1 cellular context compared by ENCODE assay signal in the genomic region with DNA sequence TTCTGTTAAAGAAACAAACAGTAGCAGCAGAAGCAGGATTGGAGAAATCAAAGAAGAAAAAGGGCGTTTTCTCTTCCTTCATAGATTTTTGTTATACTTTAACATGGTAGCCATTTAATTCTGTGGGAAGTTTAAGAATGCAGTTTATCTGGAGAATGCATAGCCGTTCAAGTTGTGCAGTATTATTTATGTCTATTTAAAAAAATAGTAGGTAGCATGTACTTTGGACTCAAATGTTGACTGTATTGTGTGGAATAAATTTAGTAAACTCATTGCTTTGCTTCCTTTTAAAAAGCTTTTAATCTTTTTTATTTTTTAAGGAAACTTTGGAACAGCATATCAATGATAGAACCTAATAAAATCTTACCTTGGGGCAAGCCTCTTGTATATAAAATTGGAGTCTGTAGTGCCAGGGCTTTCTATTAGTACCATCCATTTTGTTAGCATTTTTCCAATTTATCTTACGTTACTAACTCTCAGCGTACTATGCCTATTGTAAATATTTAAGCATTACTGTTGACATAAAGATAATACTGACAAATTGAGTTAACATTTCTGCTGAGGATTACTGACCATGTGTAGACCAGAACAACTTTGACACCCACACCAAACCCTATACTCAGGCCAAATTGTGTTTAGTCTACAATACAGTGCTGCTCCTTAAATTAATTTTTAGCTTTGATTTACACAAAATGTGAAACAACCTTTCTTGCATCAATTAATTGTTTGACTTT.
TF ChIP-seq lines count a peak whose summit lies in the region.

No MANE protein-coding gene starts in this region.

TF ChIP-seq in IMR-90, 13 proteins besides CTCF, POLR2A, EP300 and RAD21 (continued from another document):
- TF ChIP-seq, protein P1, sequence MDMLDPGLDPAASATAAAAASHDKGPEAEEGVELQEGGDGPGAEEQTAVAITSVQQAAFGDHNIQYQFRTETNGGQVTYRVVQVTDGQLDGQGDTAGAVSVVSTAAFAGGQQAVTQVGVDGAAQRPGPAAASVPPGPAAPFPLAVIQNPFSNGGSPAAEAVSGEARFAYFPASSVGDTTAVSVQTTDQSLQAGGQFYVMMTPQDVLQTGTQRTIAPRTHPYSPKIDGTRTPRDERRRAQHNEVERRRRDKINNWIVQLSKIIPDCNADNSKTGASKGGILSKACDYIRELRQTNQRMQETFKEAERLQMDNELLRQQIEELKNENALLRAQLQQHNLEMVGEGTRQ (IDR thresholded peaks at IDR 0.05; ENCODE audit: low read depth, low read length): no peak
- no peak for TF ChIP-seq MAZ (IDR thresholded peaks at IDR 0.05; ENCODE audit: borderline replicate concordance, low read depth, low read length)
- no peak for TF ChIP-seq MXI1 (IDR thresholded peaks at IDR 0.05; ENCODE audit: borderline replicate concordance, low read depth, low read length)
- no peak for TF ChIP-seq FOS (IDR thresholded peaks at IDR 0.05; ENCODE audit: low read depth, low read length)
- TF ChIP-seq RCOR1 (IDR thresholded peaks at IDR 0.05; ENCODE audit: insufficient replicate concordance, low read length): no peak
- TF ChIP-seq NFE2L2 (IDR thresholded peaks at IDR 0.05; ENCODE audit: low read depth, low read length): no peak
- TF ChIP-seq CHD1 (IDR thresholded peaks at IDR 0.05; ENCODE audit: low read depth, low read length): no peak
- no peak for TF ChIP-seq BHLHE40 (IDR thresholded peaks at IDR 0.05; ENCODE audit: low read depth, low read length)
- TF ChIP-seq, protein P2, sequence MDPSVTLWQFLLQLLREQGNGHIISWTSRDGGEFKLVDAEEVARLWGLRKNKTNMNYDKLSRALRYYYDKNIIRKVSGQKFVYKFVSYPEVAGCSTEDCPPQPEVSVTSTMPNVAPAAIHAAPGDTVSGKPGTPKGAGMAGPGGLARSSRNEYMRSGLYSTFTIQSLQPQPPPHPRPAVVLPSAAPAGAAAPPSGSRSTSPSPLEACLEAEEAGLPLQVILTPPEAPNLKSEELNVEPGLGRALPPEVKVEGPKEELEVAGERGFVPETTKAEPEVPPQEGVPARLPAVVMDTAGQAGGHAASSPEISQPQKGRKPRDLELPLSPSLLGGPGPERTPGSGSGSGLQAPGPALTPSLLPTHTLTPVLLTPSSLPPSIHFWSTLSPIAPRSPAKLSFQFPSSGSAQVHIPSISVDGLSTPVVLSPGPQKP (IDR thresholded peaks at IDR 0.05; ENCODE audit: borderline replicate concordance, low read depth, low read length): no peak
- no peak for TF ChIP-seq CEBPB (IDR thresholded peaks at IDR 0.05; ENCODE audit: low read depth, low read length)
